Comparison of ENCODE assay signal across 21 cellular contexts in the genomic region with DNA sequence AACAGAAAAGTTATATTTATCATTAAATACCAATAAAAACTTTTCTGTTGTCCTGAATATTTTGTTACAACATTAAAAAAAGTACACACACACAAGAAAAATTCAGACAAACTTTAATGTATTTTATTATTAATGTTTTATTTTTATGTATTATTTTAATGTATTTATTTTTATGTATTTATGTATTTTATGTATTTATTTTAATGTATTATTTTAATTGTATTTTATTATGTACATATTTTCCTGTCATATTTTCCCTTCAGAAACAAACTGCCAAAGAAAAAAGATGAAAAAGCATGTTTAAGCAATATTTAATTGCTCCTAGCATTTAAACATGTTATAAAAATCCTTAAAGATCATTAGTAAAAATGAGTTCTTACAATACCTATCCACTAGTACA.
"Had no signal": no experiment of that assay in that cellular context is flagged by ENCODE, and none has a peak within 500 bp of the region (broad histone marks: within the 10 kb centered on the region; RNA-seq: fewer than 3 reads in every experiment).

No MANE protein-coding gene starts in this region.

- H3K36me3 ChIP-seq: ascending aorta, esophagus squamous epithelium, lower lobe of right lung, thoracic aorta, upper lobe of left lung, vagina had no signal

- DNase-seq: activated CD4-positive, alpha-beta T cell treated with anti-CD3 and anti-CD28 coated beads for 36 hours; activated CD4-positive, alpha-beta T cell treated with anti-CD3 and anti-CD28 coated beads, Interleukin-2, amount 50 U/mL, for 4 hours; activated CD4-positive, CD25-positive, alpha-beta regulatory T cell; activated naive CD4-positive, alpha-beta T cell; activated T-cell treated with anti-CD3 and anti-CD28 coated beads for 4 hours; activated T-cell treated with anti-CD3 and anti-CD28 coated beads, Interleukin-2, amount 50 U/mL, for 72 hours; caudate nucleus; endodermal cell; esophagus squamous epithelium; foreskin melanocyte; lower lobe of right lung; natural killer cell; posterior cingulate gyrus; right cardiac atrium; stimulated activated CD4-positive, alpha-beta T cell treated with anti-CD3 and anti-CD28 coated beads, Interleukin-2, amount 100 ng/mL, for 48 hours; stimulated activated naive CD8-positive, alpha-beta T cell treated with anti-CD3 and anti-CD28 coated beads, Interleukin-15, Interleukin-2, amounts not matched to agents 100 U/mL and 50 U/mL, for 24 hours; T-helper 2 cell; upper lobe of left lung had no signal

- H3K27ac ChIP-seq: lower lobe of right lung, vagina had no signal

- H3K27me3 ChIP-seq: ascending aorta, esophagus squamous epithelium, upper lobe of left lung, vagina had no signal

- H3K9me3 ChIP-seq: ascending aorta, esophagus squamous epithelium, lower lobe of right lung, thoracic aorta, upper lobe of left lung, vagina had no signal

- H3K4me3 ChIP-seq: ascending aorta, esophagus squamous epithelium, lower lobe of right lung, thoracic aorta, upper lobe of left lung, vagina had no signal
